7 cellular contexts compared by ENCODE assay signal in genomic region chr10:50350366-50350765, GRCh38.
"Had no signal": no experiment of that assay in that cellular context is flagged by ENCODE, and none has a peak within 500 bp of the region (broad histone marks: within the 10 kb centered on the region; RNA-seq: fewer than 3 reads in every experiment).

No MANE protein-coding gene starts in this region.

- ATAC-seq: HepG2 had no signal

- H3K4me2 ChIP-seq: KMS-11 had no signal

- H3K27ac ChIP-seq: HL-60, KMS-11 had no signal

- FAIRE-seq: HepG2, HTR-8/SVneo had no signal

- DNase-seq: IMR-90, KBM-7, KG1 had no signal

- H3K9ac ChIP-seq: KMS-11 had no signal
